ENCODE assay signal across 7 cellular contexts in the genomic region with DNA sequence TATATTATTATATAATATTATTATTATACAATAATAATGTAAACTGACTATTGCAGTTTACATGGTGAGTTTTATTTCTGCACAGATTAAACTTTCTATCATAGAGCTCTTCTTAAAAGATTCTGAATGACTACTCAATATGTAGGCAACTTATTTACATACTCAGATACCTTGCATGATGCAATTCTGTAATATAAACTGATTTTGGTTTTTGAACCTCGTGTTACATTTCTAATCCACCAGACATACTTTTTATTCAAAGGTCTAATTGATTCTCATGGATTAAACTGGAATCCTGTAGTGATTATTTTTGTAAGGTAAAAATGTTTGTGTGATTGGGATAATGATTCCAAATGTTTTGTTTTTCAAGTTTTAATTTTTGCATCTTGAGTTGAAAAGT. TPM values are rescaled to one million over a fixed set of nuclear protein-coding genes. Genes with fewer than 3 reads are reported as not detected.
"Had no signal": no experiment of that assay in that cellular context is flagged by ENCODE, and none has a peak within 500 bp of the region (broad histone marks: within the 10 kb centered on the region; RNA-seq: fewer than 3 reads in every experiment).

No MANE protein-coding gene starts in this region.

- H3K27ac Mint-ChIP-seq: H9 had no signal

- H3K4me3 Mint-ChIP-seq: H9 had no signal

- FAIRE-seq: HTR-8/SVneo had no signal

- DNase-seq: GOT3, H9, HCEC 1CT, IMR-90, KG1 had no signal

- H3K9me3 Mint-ChIP-seq: H9 had no signal

RNA-seq across cellular contexts. Expression of a gene that starts 19.9 kb away (rescaled TPM):
- total RNA-seq: HT-29 had no signal
